9 cellular contexts compared by ENCODE assay signal in genomic region chr1:197776348-197777082, GRCh38. TPM values are rescaled to one million over a fixed set of nuclear protein-coding genes. Genes with fewer than 3 reads are reported as not detected.
DNase-seq lines count a peak whose midpoint lies in the region; ATAC-seq and TF ChIP-seq lines count a peak whose summit lies in the region.
"Had no signal": no experiment of that assay in that cellular context is flagged by ENCODE, and none has a peak within 500 bp of the region (broad histone marks: within the 10 kb centered on the region; RNA-seq: fewer than 3 reads in every experiment).

No MANE protein-coding gene starts in this region.

- no peaks in the 10 kb centered on the region for H3K27me3 Mint-ChIP-seq in activated CD4-positive, alpha-beta memory T cell treated with anti-CD3 and anti-CD28 coated beads, Interleukin-2, amount 10 ng/mL, durations not matched to agents 7 days and 5 days

- peaks cover 16% of the 10 kb centered on the region for H3K36me3 Mint-ChIP-seq in activated CD4-positive, alpha-beta memory T cell treated with anti-CD3 and anti-CD28 coated beads, Interleukin-2, amount 10 ng/mL, durations not matched to agents 7 days and 5 days (ENCODE audit: low read depth)

- POLR2A ChIA-PET in activated CD4-positive, alpha-beta memory T cell treated with anti-CD3 and anti-CD28 coated beads, Interleukin-2, amount 10 ng/mL, durations not matched to agents 7 days and 5 days (lab: Charles Lee): interaction anchor here (0.6 to 4.4 kb wide), 15 partner anchors 8 to 905 kb away, joined by 3 to 60 read pairs (median 3); partner anchors contain the start of genes C1orf53, NEK7 and PTPRC

- peaks cover 63% of the 10 kb centered on the region for H3K4me1 Mint-ChIP-seq in activated CD4-positive, alpha-beta memory T cell treated with anti-CD3 and anti-CD28 coated beads, Interleukin-2, amount 10 ng/mL, durations not matched to agents 7 days and 5 days

- DNase-seq in AG10803 (ENCODE audit: low read depth) (peak; percentile 87), HL-60 (ENCODE audit: low read depth in 1 of 2, low spot score in 1 of 2) (peak; percentile 18 to 48), foreskin keratinocyte (peak; percentile 67 to 88), NCI-H2196 treated with DMSO at 0.1 percent for 48 hours (lab: John Stamatoyannopoulos, UW; ENCODE audit: unreplicated experiment) (no peak), head of caudate nucleus (no peak)
- DNase-seq in activated CD4-positive, alpha-beta memory T cell treated with anti-CD3 and anti-CD28 coated beads, Interleukin-2, amount 10 ng/mL, durations not matched to agents 7 days and 5 days: peak; percentile 46
- peak; percentile 4 for DNase-seq in stimulated activated CD8-positive, alpha-beta memory T cell treated with anti-CD3 and anti-CD28 coated beads, Interleukin-12 subunit alpha, Interleukin-12 subunit beta, amount 100 ng/mL, for 1 hour (ENCODE audit: low read depth)

- intact Hi-C loops in head of caudate nucleus (cut with DNase I): no loop called here

- no peaks in the 10 kb centered on the region for H3K9me3 Mint-ChIP-seq in activated CD4-positive, alpha-beta memory T cell treated with anti-CD3 and anti-CD28 coated beads, Interleukin-2, amount 10 ng/mL, durations not matched to agents 7 days and 5 days

- H3K4me1 ChIP-seq in foreskin keratinocyte: peaks cover 32% of the 10 kb centered on the region

- CTCF ChIA-PET in activated CD4-positive, alpha-beta memory T cell treated with anti-CD3 and anti-CD28 coated beads, Interleukin-2, amount 10 ng/mL, durations not matched to agents 7 days and 5 days (lab: Charles Lee): no interaction called here

- ATAC-seq in GM19043 (IDR thresholded peaks at IDR 0.05; ENCODE audit: low read depth, unreplicated experiment) (peak; percentile 28), foreskin keratinocyte (peak; percentile 80)

- peak overlapping the region; percentile 76 for H3K4me3 Mint-ChIP-seq in activated CD4-positive, alpha-beta memory T cell treated with anti-CD3 and anti-CD28 coated beads, Interleukin-2, amount 10 ng/mL, durations not matched to agents 7 days and 5 days

- H3K27ac ChIP-seq in HL-60 (replicated peaks): peak overlapping the region; percentile 79
- peak overlapping the region; percentile 78 for H3K27ac ChIP-seq in foreskin keratinocyte

- TF ChIP-seq CTCF in AG10803 (conservative IDR thresholded peaks at IDR 0.05; ENCODE audit: low read length): 0 out of 2 replicates have a peak, but pooled peaks have one; percentile 4
- no peak for TF ChIP-seq CTCF in HL-60 (IDR thresholded peaks at IDR 0.05; ENCODE audit: insufficient read depth, low read length)
- TF ChIP-seq CTCF in foreskin keratinocyte (conservative IDR thresholded peaks at IDR 0.05): no peak

- no peaks in the 10 kb centered on the region for H3K27me3 ChIP-seq in HL-60 (ENCODE audit: insufficient read depth, poor library complexity, severe bottlenecking)
- H3K27me3 ChIP-seq in foreskin keratinocyte: no peaks in the 10 kb centered on the region

- H3K27ac Mint-ChIP-seq in activated CD4-positive, alpha-beta memory T cell treated with anti-CD3 and anti-CD28 coated beads, Interleukin-2, amount 10 ng/mL, durations not matched to agents 7 days and 5 days: peak overlapping the region; percentile 100

- no peak overlapping the region for H3K4me3 ChIP-seq in AG10803 (ENCODE audit: low read length)
- H3K4me3 ChIP-seq in HL-60 (replicated peaks; ENCODE audit: insufficient read depth, low read length): no peak overlapping the region
- H3K4me3 ChIP-seq: lung had no signal

RNA-seq across cellular contexts. Expression of gene DENND1B, which starts 1.2 kb away (rescaled TPM):
- total RNA-seq in activated CD4-positive, alpha-beta memory T cell treated with anti-CD3 and anti-CD28 coated beads, Interleukin-2, amount 10 ng/mL, durations not matched to agents 7 days and 5 days: 10 to 100 TPM; 30.6 to 31.0 TPM
- total RNA-seq in foreskin keratinocyte: 7.6 and 9.8 TPM in 2 replicates
- 1.1 and 1.8 TPM in 2 replicates for polyA plus RNA-seq in foreskin keratinocyte

Comparison
In these comparisons a context has a peak if more than half of its experiments do, and no peak if none do; other contexts are left out.
1. DNase-seq: peak in AG10803 (single experiment), HL-60 (2 of 2), activated CD4-positive, alpha-beta memory T cell treated with anti-CD3 and anti-CD28 coated beads, Interleukin-2, amount 10 ng/mL, durations not matched to agents 7 days and 5 days (single experiment), foreskin keratinocyte (2 of 2) and stimulated activated CD8-positive, alpha-beta memory T cell treated with anti-CD3 and anti-CD28 coated beads, Interleukin-12 subunit alpha, Interleukin-12 subunit beta, amount 100 ng/mL, for 1 hour (single experiment); none in NCI-H2196 treated with DMSO at 0.1 percent for 48 hours (single experiment) and head of caudate nucleus (0 of 42).